In the genomic region with DNA sequence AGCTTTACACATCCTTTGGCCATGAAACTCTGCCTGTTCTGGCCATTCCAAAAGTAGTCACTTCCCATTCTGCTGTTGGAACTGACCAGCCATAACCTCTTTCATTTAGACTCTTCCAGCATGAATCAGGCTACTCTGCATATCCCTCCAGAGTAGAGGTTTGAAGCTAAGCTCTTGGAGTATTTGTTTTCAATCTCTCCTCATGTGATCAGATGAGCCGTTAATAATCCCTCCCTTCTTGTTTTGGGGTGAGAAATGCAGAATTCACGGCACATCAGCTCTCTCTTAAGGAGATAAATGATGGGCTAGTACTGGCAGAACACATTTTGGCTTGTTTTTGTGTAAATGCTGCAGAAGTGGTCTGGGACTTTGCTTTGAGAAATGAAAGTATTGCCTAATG, we compare ENCODE assay signal across 1 cellular context.
TF ChIP-seq lines count a peak whose summit lies in the region.

No MANE protein-coding gene starts in this region.

TF ChIP-seq in GM23338, 12 proteins besides CTCF, POLR2A, EP300 and RAD21 (continued from another document):
- TF ChIP-seq EZH2phosphoT487 (IDR thresholded peaks at IDR 0.05; ENCODE audit: unreplicated experiment), result no peak
- TF ChIP-seq, protein P1, sequence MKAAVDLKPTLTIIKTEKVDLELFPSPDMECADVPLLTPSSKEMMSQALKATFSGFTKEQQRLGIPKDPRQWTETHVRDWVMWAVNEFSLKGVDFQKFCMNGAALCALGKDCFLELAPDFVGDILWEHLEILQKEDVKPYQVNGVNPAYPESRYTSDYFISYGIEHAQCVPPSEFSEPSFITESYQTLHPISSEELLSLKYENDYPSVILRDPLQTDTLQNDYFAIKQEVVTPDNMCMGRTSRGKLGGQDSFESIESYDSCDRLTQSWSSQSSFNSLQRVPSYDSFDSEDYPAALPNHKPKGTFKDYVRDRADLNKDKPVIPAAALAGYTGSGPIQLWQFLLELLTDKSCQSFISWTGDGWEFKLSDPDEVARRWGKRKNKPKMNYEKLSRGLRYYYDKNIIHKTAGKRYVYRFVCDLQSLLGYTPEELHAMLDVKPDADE (IDR thresholded peaks at IDR 0.05), result no peak
